Comparison of ENCODE assay signal across 24 cellular contexts in genomic region chr9:106529616-106530015, GRCh38.
"Had no signal": no experiment of that assay in that cellular context is flagged by ENCODE, and none has a peak within 500 bp of the region (broad histone marks: within the 10 kb centered on the region; RNA-seq: fewer than 3 reads in every experiment).

No MANE protein-coding gene starts in this region.

- FAIRE-seq: colon, pancreas, small intestine had no signal

- ATAC-seq: esophagus mucosa; gastroesophageal sphincter; heart left ventricle; left cardiac atrium; left lung; naive thymus-derived CD4-positive, alpha-beta T cell; pancreas; right lobe of liver; stimulated activated effector memory CD8-positive, alpha-beta T cell treated with anti-CD3 and anti-CD28 coated beads, Interleukin-12 subunit alpha, Interleukin-12 subunit beta, amount 100 ng/mL, for 72 hours had no signal

- H3K4me3 ChIP-seq: dorsolateral prefrontal cortex, gastroesophageal sphincter, heart left ventricle, hepatocyte, left lung, pancreas, right lobe of liver, stomach, thyroid gland had no signal

- H3K27ac ChIP-seq: dorsolateral prefrontal cortex, epithelial cell of prostate, gastroesophageal sphincter, heart left ventricle, hepatocyte, left lung, pancreas, right lobe of liver, stomach, thyroid gland had no signal

- H3K4me2 ChIP-seq: hepatocyte had no signal

- H3K36me3 ChIP-seq: gastroesophageal sphincter, heart left ventricle, left lung, pancreas, right lobe of liver, stomach, thyroid gland had no signal

- H3K79me2 ChIP-seq: hepatocyte had no signal

- H2AFZ ChIP-seq: hepatocyte had no signal

- H3K4me1 ChIP-seq: gastroesophageal sphincter, left lung, pancreas, right lobe of liver, stomach, thyroid gland had no signal

- DNase-seq: dorsolateral prefrontal cortex; effector CD4-positive, alpha-beta T cell; foreskin fibroblast; heart left ventricle; left cardiac atrium; left lung; mesendoderm; midbrain; naive thymus-derived CD4-positive, alpha-beta T cell; pancreas; right lobe of liver; small intestine; stimulated activated CD4-positive, alpha-beta T cell treated with anti-CD3 and anti-CD28 coated beads, Interleukin-12 subunit alpha, Interleukin-12 subunit beta, amount 100 ng/mL, for 4 hours; stimulated activated CD4-positive, alpha-beta T cell treated with anti-CD3 and anti-CD28 coated beads, Interleukin-1b, Interleukin-23, amount 100 ng/mL, for 48 hours; stimulated activated CD4-positive, alpha-beta T cell treated with anti-CD3 and anti-CD28 coated beads, Interleukin-4, amount 100 ng/mL, for 24 hours; stimulated activated naive CD4-positive, alpha-beta T cell treated with Interleukin-2 at 50 U/mL for 16 hours; stomach; thyroid gland had no signal

- H3K9me3 ChIP-seq: gastroesophageal sphincter, heart left ventricle, left lung, pancreas, right lobe of liver, stomach, thyroid gland had no signal

- H3K27me3 ChIP-seq: dorsolateral prefrontal cortex, gastroesophageal sphincter, heart left ventricle, hepatocyte, left lung, pancreas, right lobe of liver, stomach, thyroid gland had no signal
